In genomic region chr14:24194873-24195185, GRCh38 we compare ENCODE assay signal across 8 cellular contexts. TPM values are rescaled to one million over a fixed set of nuclear protein-coding genes. Genes with fewer than 3 reads are reported as not detected.
DNase-seq lines count a peak whose midpoint lies in the region; ATAC-seq, FAIRE-seq and TF ChIP-seq lines count a peak whose summit lies in the region.

No MANE protein-coding gene starts in this region.

- H3K27me3 ChIP-seq in HUES6 (ENCODE audit: control insufficient read depth, insufficient read depth, low read length): no peaks in the 10 kb centered on the region
- no peaks in the 10 kb centered on the region for H3K27me3 ChIP-seq in iPS-20b (ENCODE audit: insufficient read depth, low read length)

- H3K9me3 Mint-ChIP-seq in activated naive CD8-positive, alpha-beta T cell treated with anti-CD3 and anti-CD28 coated beads, Interleukin-2, amount 50 U/mL, for 24 hours: peaks cover 3% of the 10 kb centered on the region
- no peaks in the 10 kb centered on the region for H3K9me3 Mint-ChIP-seq in stimulated activated naive CD8-positive, alpha-beta T cell treated with anti-CD3 and anti-CD28 coated beads, Interleukin-15, amount 100 ng/mL, for 72 hours

- H3K36me3 ChIP-seq in HUES6 (ENCODE audit: control insufficient read depth, insufficient read depth, low read length) (peaks cover 40% of the 10 kb centered on the region), iPS-20b (ENCODE audit: insufficient read depth, low read depth, low read length) (peaks cover 33% of the 10 kb centered on the region)

- H3K9me3 ChIP-seq in HUES6 (ENCODE audit: control insufficient read depth, insufficient read depth, low read depth, low read length) (peaks cover 2% of the 10 kb centered on the region; the same call in 1 of the 2 replicates), iPS-20b (ENCODE audit: insufficient read depth, low read depth, low read length) (no peaks in the 10 kb centered on the region)

- TF ChIP-seq POLR2A in GM12891 (IDR thresholded peaks at IDR 0.05; ENCODE audit: low read depth, low read length): no peak

- peak overlapping the region; percentile 100 for H3K27ac ChIP-seq in HUES6 (ENCODE audit: low read depth, low read length)
- peak overlapping the region; percentile 96 for H3K27ac ChIP-seq in iPS-20b (ENCODE audit: low read length)

- H3K4me3 ChIP-seq in HUES6 (ENCODE audit: low read depth, low read length): peak overlapping the region; percentile 89
- H3K4me3 ChIP-seq in iPS-20b (ENCODE audit: low read length): peak overlapping the region; percentile 96

- H3K27me3 Mint-ChIP-seq in activated naive CD8-positive, alpha-beta T cell treated with anti-CD3 and anti-CD28 coated beads, Interleukin-2, amount 50 U/mL, for 24 hours: no peaks in the 10 kb centered on the region
- no peaks in the 10 kb centered on the region for H3K27me3 Mint-ChIP-seq in stimulated activated naive CD8-positive, alpha-beta T cell treated with anti-CD3 and anti-CD28 coated beads, Interleukin-15, amount 100 ng/mL, for 72 hours

- H3K4me1 ChIP-seq in HUES6 (ENCODE audit: control insufficient read depth, insufficient read depth, low read length): peaks cover 6% of the 10 kb centered on the region; the same call in 1 of the 2 replicates
- no peaks in the 10 kb centered on the region for H3K4me1 ChIP-seq in iPS-20b (ENCODE audit: insufficient read depth, low read length)

- peaks cover 40% of the 10 kb centered on the region for H3K36me3 Mint-ChIP-seq in activated naive CD8-positive, alpha-beta T cell treated with anti-CD3 and anti-CD28 coated beads, Interleukin-2, amount 50 U/mL, for 24 hours (ENCODE audit: low read depth)

- peak overlapping the region; percentile 98 for H3K9ac ChIP-seq in HUES6 (ENCODE audit: low read length)
- H3K9ac ChIP-seq in iPS-20b (ENCODE audit: low read depth, low read length): peak overlapping the region; percentile 96; the same call in 1 of the 2 replicates

- peak overlapping the region; percentile 96 for H3K27ac Mint-ChIP-seq in activated naive CD8-positive, alpha-beta T cell treated with anti-CD3 and anti-CD28 coated beads, Interleukin-2, amount 50 U/mL, for 24 hours
- H3K27ac Mint-ChIP-seq in stimulated activated naive CD8-positive, alpha-beta T cell treated with anti-CD3 and anti-CD28 coated beads, Interleukin-15, amount 100 ng/mL, for 72 hours: peak overlapping the region; percentile 78 to 100

- FAIRE-seq in GM12891 (lab: Jason Lieb, UNC): no peak

- no peak for DNase-seq in activated naive CD8-positive, alpha-beta T cell treated with anti-CD3 and anti-CD28 coated beads, Interleukin-2, amount 50 U/mL, for 24 hours
- no peak for DNase-seq in stimulated activated naive CD8-positive, alpha-beta T cell treated with anti-CD3 and anti-CD28 coated beads, Interleukin-15, amount 100 ng/mL, for 72 hours
- DNase-seq in Kasumi-1 (lab: John Stamatoyannopoulos, UW) (no peak), GM19240 (ENCODE audit: insufficient read length, low spot score) (no peak), GM12891 (ENCODE audit: insufficient read length, low spot score) (no peak)

- ATAC-seq in activated naive CD8-positive, alpha-beta T cell treated with anti-CD3 and anti-CD28 coated beads, Interleukin-2, amount 50 U/mL, for 24 hours: no peak
- no peak for ATAC-seq in stimulated activated naive CD8-positive, alpha-beta T cell treated with anti-CD3 and anti-CD28 coated beads, Interleukin-15, amount 100 ng/mL, for 72 hours
- no peak for ATAC-seq in GM19455 (IDR thresholded peaks at IDR 0.05; ENCODE audit: unreplicated experiment)

- H3K4me3 Mint-ChIP-seq in activated naive CD8-positive, alpha-beta T cell treated with anti-CD3 and anti-CD28 coated beads, Interleukin-2, amount 50 U/mL, for 24 hours: peak overlapping the region; percentile 88
- peak overlapping the region; percentile 94 to 98 for H3K4me3 Mint-ChIP-seq in stimulated activated naive CD8-positive, alpha-beta T cell treated with anti-CD3 and anti-CD28 coated beads, Interleukin-15, amount 100 ng/mL, for 72 hours

- peaks cover 57% of the 10 kb centered on the region for H3K4me1 Mint-ChIP-seq in activated naive CD8-positive, alpha-beta T cell treated with anti-CD3 and anti-CD28 coated beads, Interleukin-2, amount 50 U/mL, for 24 hours
- peaks cover 72% of the 10 kb centered on the region for H3K4me1 Mint-ChIP-seq in stimulated activated naive CD8-positive, alpha-beta T cell treated with anti-CD3 and anti-CD28 coated beads, Interleukin-15, amount 100 ng/mL, for 72 hours

TF ChIP-seq in GM12891, 5 proteins besides CTCF, POLR2A, EP300 and RAD21:
- TF ChIP-seq TAF1 (IDR thresholded peaks at IDR 0.05; ENCODE audit: low read depth, low read length): no peak
- TF ChIP-seq POLR2AphosphoS5 (IDR thresholded peaks at IDR 0.05; ENCODE audit: low read depth, low read length): no peak
- TF ChIP-seq POU2F2 (IDR thresholded peaks at IDR 0.05; ENCODE audit: low read depth, low read length): no peak
- no peak for TF ChIP-seq SPI1 (IDR thresholded peaks at IDR 0.05; ENCODE audit: low read depth, low read length)
- TF ChIP-seq PAX5 (IDR thresholded peaks at IDR 0.05; ENCODE audit: insufficient read depth, low read length, severe bottlenecking): no peak

RNA-seq across cellular contexts. Expression of gene TM9SF1, which starts 0.4 kb away (rescaled TPM):
- 14.7 TPM for polyA plus RNA-seq in GM12891 (2012; ENCODE audit: low read depth, missing spikeins)

RNA-seq across cellular contexts. Expression of gene IPO4, which starts 6.2 kb away (rescaled TPM):
- polyA plus RNA-seq in GM12891 (2012; ENCODE audit: low read depth, missing spikeins): 37.2 TPM

RNA-seq across cellular contexts. Expression of gene TSSK4, which starts 10.7 kb away (rescaled TPM):
- 2.0 TPM for polyA plus RNA-seq in GM12891 (2012; ENCODE audit: low read depth, missing spikeins)

RNA-seq across cellular contexts. Expression of gene CHMP4A, which starts 18.5 kb away (rescaled TPM):
- polyA plus RNA-seq in GM12891 (2012; ENCODE audit: low read depth, missing spikeins): 67.9 TPM

RNA-seq across cellular contexts. Expression of gene MDP1, which starts 21.0 kb away (rescaled TPM):
- 20.5 TPM for polyA plus RNA-seq in GM12891 (2012; ENCODE audit: low read depth, missing spikeins)
